ENCODE assay signal across 15 cellular contexts in the genomic region with DNA sequence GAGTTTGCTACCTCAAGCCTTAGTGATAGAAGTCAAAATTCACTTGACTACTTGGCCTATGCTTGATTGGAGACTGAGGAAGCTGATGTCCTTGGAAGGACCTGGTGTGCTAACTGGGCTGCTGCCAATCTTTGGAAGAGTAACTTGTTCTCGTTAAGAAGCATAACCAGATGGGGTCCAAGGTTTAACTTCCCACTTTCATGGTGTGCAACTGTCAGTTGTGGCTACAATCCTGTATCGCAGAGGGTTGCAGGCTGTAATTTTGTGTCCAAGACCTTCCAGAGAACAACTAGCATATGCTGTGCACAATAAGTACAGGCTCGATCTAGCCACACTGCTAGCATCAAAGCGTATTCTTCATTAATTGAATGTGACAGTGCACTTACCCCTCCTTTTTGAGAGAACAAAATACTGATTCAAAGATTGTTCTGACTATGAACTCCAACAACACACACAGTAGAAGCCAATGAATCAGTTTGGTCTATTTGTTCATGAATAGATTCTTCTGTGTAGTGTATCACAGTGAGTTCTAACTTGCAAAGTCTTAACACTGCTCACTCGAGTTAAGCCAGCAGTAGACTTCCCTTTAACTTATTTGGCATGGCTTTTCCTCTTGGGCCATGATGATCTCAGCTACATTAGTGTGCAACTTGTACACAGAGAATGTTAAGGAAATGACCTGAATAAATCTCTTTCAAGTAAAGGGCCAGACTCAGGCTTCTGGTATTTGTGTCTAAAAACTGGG. TPM values are rescaled to one million over a fixed set of nuclear protein-coding genes. Genes with fewer than 3 reads are reported as not detected.
DNase-seq lines count a peak whose midpoint lies in the region; TF ChIP-seq lines count a peak whose summit lies in the region.
"Had no signal": no experiment of that assay in that cellular context is flagged by ENCODE, and none has a peak within 500 bp of the region (broad histone marks: within the 10 kb centered on the region; RNA-seq: fewer than 3 reads in every experiment).

No MANE protein-coding gene starts in this region.

- peak overlapping the region; percentile 47 to 79 for H3K27ac ChIP-seq in SK-N-SH (ENCODE audit: low read depth in 2 of 2, low read length in 1 of 2)
- H3K27ac ChIP-seq: lower lobe of right lung, thoracic aorta had no signal

- H2AFZ ChIP-seq in SK-N-SH (ENCODE audit: low read depth): peak overlapping the region; percentile 19; the same call in 1 of the 2 replicates

- DNase-seq in COLO829 (ENCODE audit: low spot score) (peak; percentile 83), SK-N-SH (no peak), fibroblast of peridontal ligament (ENCODE audit: extremely low read depth) (peak; percentile 78), pons (ENCODE audit: low spot score) (peak; percentile 72), DMS 273 treated with DMSO at 0.1 percent for 48 hours (lab: John Stamatoyannopoulos, UW) (no peak), KBM-7 (no peak), H7 (no peak)
- no peak for DNase-seq in activated CD4-positive, alpha-beta T cell treated with anti-CD3 and anti-CD28 coated beads for 48 hours
- DNase-seq: activated CD8-positive, alpha-beta memory T cell treated with anti-CD3 and anti-CD28 coated beads for 24 hours; activated naive CD4-positive, alpha-beta T cell; central memory CD4-positive, alpha-beta T cell; DMS79 treated with DMSO at 0.1 percent for 48 hours; lower lobe of right lung had no signal

- no peaks in the 10 kb centered on the region for H3K79me2 ChIP-seq in SK-N-SH (ENCODE audit: insufficient read depth)

- peak overlapping the region; percentile 12 for H3K4me2 ChIP-seq in SK-N-SH

- no peaks in the 10 kb centered on the region for H4K20me1 ChIP-seq in SK-N-SH (ENCODE audit: insufficient read depth)

- in situ Hi-C loops in KBM-7 (cut with MboI; ENCODE audit: low pct_unique_long_range_greater_than_20kb, low sequenced_read_pairs): no loop called here

- peak in 1 of 2 experiments; percentile 54; a peak in 1 of 4 replicates for TF ChIP-seq EP300 in SK-N-SH (IDR thresholded peaks at IDR 0.05; ENCODE audit: borderline replicate concordance in 1 of 2, low read depth in 1 of 2, low read length in 1 of 2)

- TF ChIP-seq CTCF in SK-N-SH (IDR thresholded peaks at IDR 0.05): no peak

- CTCF ChIA-PET in SK-N-SH (lab: Yijun Ruan, JAX): interaction anchor here (0.9 to 2.6 kb wide), 4 partner anchors 15 to 606 kb away, joined by 3 to 13 read pairs (median 3); partner anchors contain the start of gene PLCB1

- H3F3A ChIP-seq in SK-N-SH (replicated peaks; ENCODE audit: insufficient read depth): peaks cover 15% of the 10 kb centered on the region

- H3K4me1 ChIP-seq in SK-N-SH (ENCODE audit: control insufficient read depth in 1 of 2, insufficient read depth in 2 of 2, low read depth in 1 of 2, low read length in 1 of 2): peaks cover 22 to 29% of the 10 kb centered on the region in 2 experiments; a peak in 3 of 4 replicates
- H3K4me1 ChIP-seq: lower lobe of right lung had no signal

- POLR2A ChIA-PET in SK-N-SH (lab: Yijun Ruan, JAX): no interaction called here

- TF ChIP-seq RAD21 in SK-N-SH (IDR thresholded peaks at IDR 0.05; ENCODE audit: low read length): no peak

- H3K9me3 ChIP-seq in SK-N-SH: no peaks in the 10 kb centered on the region
- H3K9me3 ChIP-seq: lower lobe of right lung, thoracic aorta had no signal

- no peaks in the 10 kb centered on the region for H3K27me3 ChIP-seq in SK-N-SH (ENCODE audit: insufficient read depth)
- no peaks in the 10 kb centered on the region for H3K27me3 ChIP-seq in H7 (ENCODE audit: control insufficient read depth, insufficient read depth, low read length)

- no peaks in the 10 kb centered on the region for H3K9me2 ChIP-seq in SK-N-SH

- no peak overlapping the region for H3K9ac ChIP-seq in SK-N-SH

- WGBS in SK-N-SH (ENCODE audit: low lambda C conversion rate): 15% methylated on average over 5 of the region's 5 CpGs

- no peaks in the 10 kb centered on the region for H3K36me3 ChIP-seq in SK-N-SH (replicated peaks in 1 of 2; ENCODE audit: control insufficient read depth in 1 of 2, insufficient read depth in 2 of 2, low read length in 1 of 2)
- H3K36me3 ChIP-seq in H7 (replicated peaks; ENCODE audit: control insufficient read depth, insufficient read depth, low read length): no peaks in the 10 kb centered on the region
- H3K36me3 ChIP-seq: lower lobe of right lung, thoracic aorta had no signal

- H3K4me3 ChIP-seq in SK-N-SH (ENCODE audit: low read depth in 2 of 2, low read length in 1 of 2): no peak overlapping the region
- H3K4me3 ChIP-seq in H7 (ENCODE audit: insufficient read depth, low read depth, low read length): no peak overlapping the region
- H3K4me3 ChIP-seq: GM12878, lower lobe of right lung, thoracic aorta had no signal

TF ChIP-seq in SK-N-SH, 30 proteins besides CTCF, POLR2A, EP300 and RAD21:
- TF ChIP-seq TCF12 (IDR thresholded peaks at IDR 0.05) (peak; percentile 72), GATA2 (CRISPR knock-in tag; IDR thresholded peaks at IDR 0.05) (no peak), FOXJ3 (CRISPR knock-in tag; IDR thresholded peaks at IDR 0.05) (no peak), FOSL2 (IDR thresholded peaks at IDR 0.05; ENCODE audit: borderline replicate concordance, low read depth) (peak; percentile 30; the same call in 1 of the 2 replicates), MAX (IDR thresholded peaks at IDR 0.05; ENCODE audit: low read depth) (no peak), TAF1 (IDR thresholded peaks at IDR 0.05; ENCODE audit: borderline replicate concordance, low read depth, low read length) (no peak), IRF3 (IDR thresholded peaks at IDR 0.05; ENCODE audit: low read depth, low read length) (no peak), NFIC (IDR thresholded peaks at IDR 0.05; ENCODE audit: borderline replicate concordance) (peak; percentile 49; the same call in 1 of the 2 replicates)
- TF ChIP-seq, protein P1, sequence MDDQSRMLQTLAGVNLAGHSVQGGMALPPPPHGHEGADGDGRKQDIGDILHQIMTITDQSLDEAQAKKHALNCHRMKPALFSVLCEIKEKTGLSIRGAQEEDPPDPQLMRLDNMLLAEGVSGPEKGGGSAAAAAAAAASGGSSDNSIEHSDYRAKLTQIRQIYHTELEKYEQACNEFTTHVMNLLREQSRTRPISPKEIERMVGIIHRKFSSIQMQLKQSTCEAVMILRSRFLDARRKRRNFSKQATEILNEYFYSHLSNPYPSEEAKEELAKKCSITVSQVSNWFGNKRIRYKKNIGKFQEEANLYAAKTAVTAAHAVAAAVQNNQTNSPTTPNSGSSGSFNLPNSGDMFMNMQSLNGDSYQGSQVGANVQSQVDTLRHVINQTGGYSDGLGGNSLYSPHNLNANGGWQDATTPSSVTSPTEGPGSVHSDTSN (IDR thresholded peaks at IDR 0.05): peak; percentile 78

RNA-seq across cellular contexts. Expression of gene PLCB1, which starts 15.8 kb away (rescaled TPM):
- polyA plus RNA-seq in SK-N-SH (2012; rRNA removed): 10.5 and 13.0 TPM in 2 replicates
- 14.4 and 19.7 TPM in 2 replicates for polyA plus RNA-seq in SK-N-SH (2012; cell fraction: cytosol; rRNA removed)
- polyA plus RNA-seq in SK-N-SH (2012; cell fraction: nucleus; rRNA removed): 8.6 and 13.2 TPM in 2 replicates
- total RNA-seq in H7 (2014; rRNA removed; shearing (Covaris generic)): 5.8 and 13.3 TPM in 2 replicates

Comparison
In these comparisons a context has a peak if more than half of its experiments do, and no peak if none do; other contexts are left out.
1. DNase-seq: peak in COLO829 (single experiment), fibroblast of peridontal ligament (single experiment) and pons (single experiment); none in SK-N-SH (single experiment), DMS 273 treated with DMSO at 0.1 percent for 48 hours (single experiment), KBM-7 (single experiment), activated CD4-positive, alpha-beta T cell treated with anti-CD3 and anti-CD28 coated beads for 48 hours (single experiment) and H7 (single experiment).